Comparison of ENCODE assay signal across 16 cellular contexts in genomic region chr5:138968601-138969000, GRCh38.
DNase-seq lines count a peak whose midpoint lies in the region; ATAC-seq and TF ChIP-seq lines count a peak whose summit lies in the region.
"Had no signal": no experiment of that assay in that cellular context is flagged by ENCODE, and none has a peak within 500 bp of the region (broad histone marks: within the 10 kb centered on the region; RNA-seq: fewer than 3 reads in every experiment).

No MANE protein-coding gene starts in this region.

- H3K27me3 ChIP-seq in heart right ventricle: no peaks in the 10 kb centered on the region
- no peaks in the 10 kb centered on the region for H3K27me3 ChIP-seq in right cardiac atrium (ENCODE audit: control insufficient read depth, insufficient read depth)
- no peaks in the 10 kb centered on the region for H3K27me3 ChIP-seq in thyroid gland

- H3K9me3 ChIP-seq in heart right ventricle (no peaks in the 10 kb centered on the region), right cardiac atrium (ENCODE audit: control insufficient read depth, low read length) (no peaks in the 10 kb centered on the region), thyroid gland (no peaks in the 10 kb centered on the region)
- H3K9me3 ChIP-seq: A549 had no signal

- ATAC-seq in heart right ventricle (peak in 3 of 8 donors; percentile 10 to 24 (median 22)), right cardiac atrium (no peak)
- ATAC-seq in naive thymus-derived CD8-positive, alpha-beta T cell: no peak
- ATAC-seq: A549 had no signal

- peaks cover 12 to 78% (median 39%) of the 10 kb centered on the region in 9 donors for H3K4me1 ChIP-seq in heart right ventricle
- H3K4me1 ChIP-seq in right cardiac atrium (ENCODE audit: control insufficient read depth, insufficient read depth, low read length): peaks cover 24% of the 10 kb centered on the region
- peaks cover 56 to 75% of the 10 kb centered on the region in 2 donors for H3K4me1 ChIP-seq in thyroid gland
- H3K4me1 ChIP-seq: A549 had no signal

- H3K27ac Mint-ChIP-seq in activated T-cell treated with anti-CD3 and anti-CD28 coated beads, Interleukin-2, amount 50 U/mL, for 24 hours: no peak overlapping the region
- H3K27ac Mint-ChIP-seq in naive thymus-derived CD8-positive, alpha-beta T cell: no peak overlapping the region
- H3K27ac Mint-ChIP-seq: IgD-negative memory B cell had no signal

- intact Hi-C loops in heart right ventricle (cut with DNase I) (no loop called here), right cardiac atrium (cut with DNase I) (no loop called here), thyroid gland (cut with DNase I) (no loop called here)

- H3K27ac ChIP-seq in heart right ventricle (peak overlapping the region in 7 of 10 donors; percentile 1 to 76 (median 57)), right cardiac atrium (ENCODE audit: low read length) (no peak overlapping the region), VCaP (peak overlapping the region; percentile 52; the same call in 1 of the 2 replicates), thyroid gland (peak overlapping the region in 2 of 3 donors; percentile 47 to 69)
- H3K27ac ChIP-seq: A549, GM23248 had no signal

- POLR2A ChIA-PET in naive thymus-derived CD8-positive, alpha-beta T cell (lab: Charles Lee): no interaction called here

- H3K4me3 ChIP-seq in heart right ventricle: no peak overlapping the region
- H3K4me3 ChIP-seq in right cardiac atrium (ENCODE audit: low read length): no peak overlapping the region
- no peak overlapping the region for H3K4me3 ChIP-seq in thyroid gland (replicated peaks in 1 of 3)
- H3K4me3 ChIP-seq: A549, GM23248 had no signal

- TF ChIP-seq CTCF in heart right ventricle (IDR thresholded peaks at IDR 0.05) (no peak), VCaP (conservative IDR thresholded peaks at IDR 0.05) (no peak), thyroid gland (IDR thresholded peaks at IDR 0.05) (no peak)

- H3K36me3 Mint-ChIP-seq in activated T-cell treated with anti-CD3 and anti-CD28 coated beads, Interleukin-2, amount 50 U/mL, for 24 hours (ENCODE audit: low read depth): no peaks in the 10 kb centered on the region
- H3K36me3 Mint-ChIP-seq in naive thymus-derived CD8-positive, alpha-beta T cell: peaks cover 0 to 3% (median 2%) of the 10 kb centered on the region in 3 donors
- H3K36me3 Mint-ChIP-seq: CD4-positive, alpha-beta memory T cell; IgD-negative memory B cell had no signal

- no peak for DNase-seq in heart right ventricle
- DNase-seq in right cardiac atrium: no peak
- DNase-seq in islet precursor cell: peak; percentile 51
- DNase-seq in thyroid gland: peak; percentile 49 to 58
- no peak for DNase-seq in A172 (ENCODE audit: low spot score)
- DNase-seq in activated T-cell treated with anti-CD3 and anti-CD28 coated beads, Interleukin-2, amount 50 U/mL, for 24 hours: no peak
- no peak for DNase-seq in naive thymus-derived CD8-positive, alpha-beta T cell
- DNase-seq: CD4-positive, alpha-beta memory T cell; GM23248; MV-4-11; NCI-H1417 treated with DMSO at 0.1 percent for 48 hours; NCI-H526; RPMI8226 had no signal

- H3K4me3 Mint-ChIP-seq in activated T-cell treated with anti-CD3 and anti-CD28 coated beads, Interleukin-2, amount 50 U/mL, for 24 hours: no peak overlapping the region
- no peak overlapping the region for H3K4me3 Mint-ChIP-seq in naive thymus-derived CD8-positive, alpha-beta T cell
- H3K4me3 Mint-ChIP-seq: CD4-positive, alpha-beta memory T cell; IgD-negative memory B cell had no signal

- no peaks in the 10 kb centered on the region for H3K9me3 Mint-ChIP-seq in activated T-cell treated with anti-CD3 and anti-CD28 coated beads, Interleukin-2, amount 50 U/mL, for 24 hours
- H3K9me3 Mint-ChIP-seq in naive thymus-derived CD8-positive, alpha-beta T cell: no peaks in the 10 kb centered on the region
- H3K9me3 Mint-ChIP-seq: CD4-positive, alpha-beta memory T cell; IgD-negative memory B cell had no signal

- no peaks in the 10 kb centered on the region for H3K36me3 ChIP-seq in heart right ventricle
- H3K36me3 ChIP-seq in thyroid gland: no peaks in the 10 kb centered on the region

- H3K4me1 Mint-ChIP-seq in activated T-cell treated with anti-CD3 and anti-CD28 coated beads, Interleukin-2, amount 50 U/mL, for 24 hours (ENCODE audit: low read depth): no peaks in the 10 kb centered on the region
- peaks cover 0 to 3% (median 1%) of the 10 kb centered on the region in 4 donors for H3K4me1 Mint-ChIP-seq in naive thymus-derived CD8-positive, alpha-beta T cell
- H3K4me1 Mint-ChIP-seq: CD4-positive, alpha-beta memory T cell; IgD-negative memory B cell had no signal

- 64 to 84% methylated on average over 4 of the region's 4 CpGs for WGBS in heart right ventricle, 2 donors
- 76% methylated on average over 4 of the region's 4 CpGs for WGBS in right cardiac atrium
- 32 to 66% methylated on average over 4 of the region's 4 CpGs for WGBS in thyroid gland, 2 donors

- no peak for TF ChIP-seq POLR2A in thyroid gland (IDR thresholded peaks at IDR 0.05)

- no peaks in the 10 kb centered on the region for H3K27me3 Mint-ChIP-seq in activated T-cell treated with anti-CD3 and anti-CD28 coated beads, Interleukin-2, amount 50 U/mL, for 24 hours
- no peaks in the 10 kb centered on the region for H3K27me3 Mint-ChIP-seq in naive thymus-derived CD8-positive, alpha-beta T cell
- H3K27me3 Mint-ChIP-seq: CD4-positive, alpha-beta memory T cell; IgD-negative memory B cell had no signal

Comparison
In these comparisons a context has a peak if more than half of its experiments do, and no peak if none do; other contexts are left out.
1. DNase-seq: peak in islet precursor cell (single experiment) and thyroid gland (2 of 2); none in heart right ventricle (0 of 2), right cardiac atrium (0 of 3), A172 (single experiment), activated T-cell treated with anti-CD3 and anti-CD28 coated beads, Interleukin-2, amount 50 U/mL, for 24 hours (single experiment) and naive thymus-derived CD8-positive, alpha-beta T cell (0 of 10).